Comparison of ENCODE assay signal across 8 cellular contexts in genomic region chr1:224205932-224206538, GRCh38. TPM values are rescaled to one million over a fixed set of nuclear protein-coding genes. Genes with fewer than 3 reads are reported as not detected.
DNase-seq lines count a peak whose midpoint lies in the region; ATAC-seq and TF ChIP-seq lines count a peak whose summit lies in the region.
"Not testable (repeated sequence)": the region's sequence is repeated elsewhere in the genome, so short reads cannot be mapped to it uniquely, and the experiment has no call there.

No MANE protein-coding gene starts in this region.

- H3K36me3 ChIP-seq in GM23248 (ENCODE audit: low read depth); SJSA1: not testable (repeated sequence)

- H4K20me1 ChIP-seq in GM23248 (ENCODE audit: insufficient read depth) = not testable (repeated sequence)

- H3F3A ChIP-seq in GM23248 (ENCODE audit: insufficient read depth) = peaks cover 33% of the 10 kb centered on the region

- POLR2A ChIA-PET in naive thymus-derived CD8-positive, alpha-beta T cell (lab: Charles Lee) = not testable (repeated sequence)

- H3K9me2 ChIP-seq in GM23248 (ENCODE audit: insufficient read depth) = not testable (repeated sequence)

- not testable (repeated sequence) for ATAC-seq in activated T-helper 17 cell treated with anti-CD3 and anti-CD28 coated beads, Interleukin-2, amount 50 U/mL, for 72 hours (replicated peaks); central memory CD8-positive, alpha-beta T cell (replicated peaks; ENCODE audit: extremely low read depth, poor library complexity, severe bottlenecking); naive thymus-derived CD8-positive, alpha-beta T cell; stimulated activated effector memory CD8-positive, alpha-beta T cell treated with anti-CD3 and anti-CD28 coated beads, Interleukin-12 subunit alpha, Interleukin-12 subunit beta, amount 100 ng/mL, for 72 hours

- not testable (repeated sequence) for H3K27me3 ChIP-seq in GM23248 (replicated peaks; ENCODE audit: insufficient read depth); SJSA1 (replicated peaks)

- peak overlapping the region; percentile 64 for H3K27ac Mint-ChIP-seq in activated T-helper 17 cell treated with anti-CD3 and anti-CD28 coated beads, Interleukin-2, amount 50 U/mL, for 72 hours
- H3K27ac Mint-ChIP-seq in central memory CD8-positive, alpha-beta T cell (ENCODE audit: low read depth) = peak overlapping the region; percentile 27
- H3K27ac Mint-ChIP-seq in immature natural killer cell = peak overlapping the region; percentile 50 to 94 (median 92)
- peak overlapping the region in 7 of 10 donors; percentile 18 to 86 (median 61) for H3K27ac Mint-ChIP-seq in naive thymus-derived CD8-positive, alpha-beta T cell
- peak overlapping the region; percentile 33 for H3K27ac Mint-ChIP-seq in stimulated activated effector memory CD8-positive, alpha-beta T cell treated with anti-CD3 and anti-CD28 coated beads, Interleukin-12 subunit alpha, Interleukin-12 subunit beta, amount 100 ng/mL, for 72 hours

- H3K4me3 Mint-ChIP-seq in activated T-helper 17 cell treated with anti-CD3 and anti-CD28 coated beads, Interleukin-2, amount 50 U/mL, for 72 hours = peak overlapping the region; percentile 72
- H3K4me3 Mint-ChIP-seq in central memory CD8-positive, alpha-beta T cell = peak overlapping the region; percentile 21
- peak overlapping the region; percentile 56 to 88 (median 77) for H3K4me3 Mint-ChIP-seq in immature natural killer cell
- H3K4me3 Mint-ChIP-seq in naive thymus-derived CD8-positive, alpha-beta T cell = peak overlapping the region in 5 of 10 donors; percentile 21 to 77 (median 73)
- H3K4me3 Mint-ChIP-seq in stimulated activated effector memory CD8-positive, alpha-beta T cell treated with anti-CD3 and anti-CD28 coated beads, Interleukin-12 subunit alpha, Interleukin-12 subunit beta, amount 100 ng/mL, for 72 hours = peak overlapping the region; percentile 62

- H3K4me1 ChIP-seq in GM23248 (ENCODE audit: insufficient read depth) (peaks cover 25% of the 10 kb centered on the region), SJSA1 (replicated peaks) (peaks cover 23% of the 10 kb centered on the region)

- in situ Hi-C loops in GM23248 (cut with MboI) = not testable (repeated sequence)

- H3K4me3 ChIP-seq in GM23248 = peak overlapping the region; percentile 34; the same call in 1 of the 2 replicates
- not testable (repeated sequence) for H3K4me3 ChIP-seq in SJSA1

- peak overlapping the region; percentile 77 for H3K27ac ChIP-seq in 22Rv1
- peak overlapping the region; percentile 86 for H3K27ac ChIP-seq in GM23248
- H3K27ac ChIP-seq in SJSA1 = peak overlapping the region; percentile 48

- H3K9me3 ChIP-seq in GM23248 (ENCODE audit: low read depth); SJSA1 (replicated peaks): not testable (repeated sequence)

- H3K9me3 Mint-ChIP-seq in activated T-helper 17 cell treated with anti-CD3 and anti-CD28 coated beads, Interleukin-2, amount 50 U/mL, for 72 hours; central memory CD8-positive, alpha-beta T cell; immature natural killer cell; naive thymus-derived CD8-positive, alpha-beta T cell; stimulated activated effector memory CD8-positive, alpha-beta T cell treated with anti-CD3 and anti-CD28 coated beads, Interleukin-12 subunit alpha, Interleukin-12 subunit beta, amount 100 ng/mL, for 72 hours: not testable (repeated sequence)

- H2AFZ ChIP-seq in GM23248 = peak overlapping the region; percentile 72

- H3K36me3 Mint-ChIP-seq in activated T-helper 17 cell treated with anti-CD3 and anti-CD28 coated beads, Interleukin-2, amount 50 U/mL, for 72 hours (ENCODE audit: low read depth); central memory CD8-positive, alpha-beta T cell (ENCODE audit: insufficient read depth); immature natural killer cell; naive thymus-derived CD8-positive, alpha-beta T cell; stimulated activated effector memory CD8-positive, alpha-beta T cell treated with anti-CD3 and anti-CD28 coated beads, Interleukin-12 subunit alpha, Interleukin-12 subunit beta, amount 100 ng/mL, for 72 hours: not testable (repeated sequence)

- H3K4me2 ChIP-seq in GM23248 (ENCODE audit: unreplicated experiment) = peak overlapping the region; percentile 66

- DNase-seq in GM23248; SJSA1 (ENCODE audit: low read depth in 1 of 2, low spot score in 2 of 2); central memory CD8-positive, alpha-beta T cell (ENCODE audit: low spot score in 2 of 2); immature natural killer cell; naive thymus-derived CD8-positive, alpha-beta T cell; stimulated activated effector memory CD8-positive, alpha-beta T cell treated with anti-CD3 and anti-CD28 coated beads, Interleukin-12 subunit alpha, Interleukin-12 subunit beta, amount 100 ng/mL, for 72 hours (ENCODE audit: low spot score in 2 of 2): not testable (repeated sequence)

- H3K79me2 ChIP-seq in GM23248 (ENCODE audit: insufficient read depth) = not testable (repeated sequence)

- not testable (repeated sequence) for H3K4me1 Mint-ChIP-seq in activated T-helper 17 cell treated with anti-CD3 and anti-CD28 coated beads, Interleukin-2, amount 50 U/mL, for 72 hours; central memory CD8-positive, alpha-beta T cell
- peaks cover 19 to 20% of the 10 kb centered on the region in 2 donors for H3K4me1 Mint-ChIP-seq in immature natural killer cell
- H3K4me1 Mint-ChIP-seq in naive thymus-derived CD8-positive, alpha-beta T cell = peaks cover 4 to 32% (median 9%) of the 10 kb centered on the region in 4 donors
- H3K4me1 Mint-ChIP-seq in stimulated activated effector memory CD8-positive, alpha-beta T cell treated with anti-CD3 and anti-CD28 coated beads, Interleukin-12 subunit alpha, Interleukin-12 subunit beta, amount 100 ng/mL, for 72 hours = peaks cover 11% of the 10 kb centered on the region

- WGBS in GM23248 (ENCODE audit: low coverage in 1 of 2, low lambda C conversion rate in 2 of 2, missing lambda C conversion rate in 2 of 2), 2 experiments = 76 to 80% methylated on average over 10 of the region's 10 CpGs

- H3K27me3 Mint-ChIP-seq in activated T-helper 17 cell treated with anti-CD3 and anti-CD28 coated beads, Interleukin-2, amount 50 U/mL, for 72 hours; central memory CD8-positive, alpha-beta T cell; immature natural killer cell (ENCODE audit: low read depth in 3 of 3); naive thymus-derived CD8-positive, alpha-beta T cell: not testable (repeated sequence)

- not testable (repeated sequence) for TF ChIP-seq CTCF in 22Rv1 (IDR thresholded peaks at IDR 0.05)

- H3K9ac ChIP-seq in GM23248 = peak overlapping the region; percentile 77

RNA-seq across cellular contexts. Expression of gene DEGS1, which starts 23.0 kb away (rescaled TPM):
- total RNA-seq in GM23248 (2014; rRNA removed; shearing (Covaris generic)) = 192 and 227 TPM in 2 replicates
- polyA plus RNA-seq in GM23248 (2016; fragmentation: Nextera tagmentation; extraction: Ambion mirVana) (265 and 275 TPM in 2 replicates), immature natural killer cell (10 to 100 TPM; 60.7 to 93.9 (median 65.9) TPM)
- 100 and 210 TPM in 2 replicates for total RNA-seq in SJSA1 (2014; rRNA removed; shearing (Covaris generic))
- 10 to 100 TPM; 37.7 to 72.3 TPM for total RNA-seq in activated T-helper 17 cell treated with anti-CD3 and anti-CD28 coated beads, Interleukin-2, amount 50 U/mL, for 72 hours
- total RNA-seq in naive thymus-derived CD8-positive, alpha-beta T cell = 10 to 100 TPM; 35.0 to 35.2 TPM
- 10 to 100 TPM; 49.0 to 77.9 (median 63.4) TPM for polyA plus RNA-seq in naive thymus-derived CD8-positive, alpha-beta T cell

Comparison
In these comparisons a context has a peak if more than half of its experiments do, and no peak if none do; other contexts are left out.
1. H3K27ac Mint-ChIP-seq: peak in every context shown above with its lines; median percentile 92 in immature natural killer cell; 64 in activated T-helper 17 cell treated with anti-CD3 and anti-CD28 coated beads, Interleukin-2, amount 50 U/mL, for 72 hours; 61 in naive thymus-derived CD8-positive, alpha-beta T cell; 33 in stimulated activated effector memory CD8-positive, alpha-beta T cell treated with anti-CD3 and anti-CD28 coated beads, Interleukin-12 subunit alpha, Interleukin-12 subunit beta, amount 100 ng/mL, for 72 hours; 27 in central memory CD8-positive, alpha-beta T cell.